In genomic region chr4:11623726-11624037, GRCh38 we compare ENCODE assay signal across 9 cellular contexts.
DNase-seq lines count a peak whose midpoint lies in the region; ATAC-seq and TF ChIP-seq lines count a peak whose summit lies in the region.
"Had no signal": no experiment of that assay in that cellular context is flagged by ENCODE, and none has a peak within 500 bp of the region (broad histone marks: within the 10 kb centered on the region; RNA-seq: fewer than 3 reads in every experiment).

No MANE protein-coding gene starts in this region.

- H3K4me3 ChIP-seq in GM06990 (replicated peaks; ENCODE audit: low read depth, low read length), result no peak overlapping the region

- no peaks in the 10 kb centered on the region for H3K36me3 Mint-ChIP-seq in activated CD4-positive, alpha-beta memory T cell treated with anti-CD3 and anti-CD28 coated beads, Interleukin-2, amount 10 ng/mL, durations not matched to agents 7 days and 5 days (ENCODE audit: low read depth)
- H3K36me3 Mint-ChIP-seq: T-cell had no signal

- CTCF ChIA-PET in activated CD4-positive, alpha-beta memory T cell treated with anti-CD3 and anti-CD28 coated beads, Interleukin-2, amount 10 ng/mL, durations not matched to agents 7 days and 5 days (lab: Charles Lee), result no interaction called here

- no peak for ATAC-seq in GM18873 (IDR thresholded peaks at IDR 0.05; ENCODE audit: low FRiP score, unreplicated experiment)
- ATAC-seq: T-cell had no signal

- H3K27me3 Mint-ChIP-seq in activated CD4-positive, alpha-beta memory T cell treated with anti-CD3 and anti-CD28 coated beads, Interleukin-2, amount 10 ng/mL, durations not matched to agents 7 days and 5 days, result no peaks in the 10 kb centered on the region
- H3K27me3 Mint-ChIP-seq: T-cell had no signal

- DNase-seq in GM06990 (ENCODE audit: extremely low read depth, insufficient read length), result no peak
- peak; percentile 23 for DNase-seq in M059J (ENCODE audit: low read depth)
- peak; percentile 9 for DNase-seq in cerebellum (ENCODE audit: low spot score)
- DNase-seq in medulla oblongata (ENCODE audit: extremely low spot score), result peak; percentile 31
- no peak for DNase-seq in activated CD4-positive, alpha-beta memory T cell treated with anti-CD3 and anti-CD28 coated beads, Interleukin-2, amount 10 ng/mL, durations not matched to agents 7 days and 5 days
- DNase-seq in NK-92 (lab: John Stamatoyannopoulos, UW; ENCODE audit: unreplicated experiment), result no peak
- no peak for DNase-seq in globus pallidus (ENCODE audit: low spot score)

- H3K36me3 ChIP-seq in GM06990 (ENCODE audit: control insufficient read depth, insufficient read depth, low read length), result no peaks in the 10 kb centered on the region

- peak; percentile 42 for TF ChIP-seq CTCF in GM06990 (IDR thresholded peaks at IDR 0.05; ENCODE audit: insufficient read depth, low read length, poor library complexity, severe bottlenecking)

- H3K4me3 Mint-ChIP-seq in activated CD4-positive, alpha-beta memory T cell treated with anti-CD3 and anti-CD28 coated beads, Interleukin-2, amount 10 ng/mL, durations not matched to agents 7 days and 5 days, result no peak overlapping the region
- H3K4me3 Mint-ChIP-seq: T-cell had no signal

- POLR2A ChIA-PET in activated CD4-positive, alpha-beta memory T cell treated with anti-CD3 and anti-CD28 coated beads, Interleukin-2, amount 10 ng/mL, durations not matched to agents 7 days and 5 days (lab: Charles Lee), result no interaction called here

- no peaks in the 10 kb centered on the region for H3K9me3 Mint-ChIP-seq in activated CD4-positive, alpha-beta memory T cell treated with anti-CD3 and anti-CD28 coated beads, Interleukin-2, amount 10 ng/mL, durations not matched to agents 7 days and 5 days
- H3K9me3 Mint-ChIP-seq: T-cell had no signal

- H3K4me1 Mint-ChIP-seq in activated CD4-positive, alpha-beta memory T cell treated with anti-CD3 and anti-CD28 coated beads, Interleukin-2, amount 10 ng/mL, durations not matched to agents 7 days and 5 days, result no peaks in the 10 kb centered on the region
- H3K4me1 Mint-ChIP-seq: T-cell had no signal

- H3K27me3 ChIP-seq in GM06990 (replicated peaks; ENCODE audit: control insufficient read depth, insufficient read depth, low read length), result no peaks in the 10 kb centered on the region

- no peak overlapping the region for H3K27ac Mint-ChIP-seq in activated CD4-positive, alpha-beta memory T cell treated with anti-CD3 and anti-CD28 coated beads, Interleukin-2, amount 10 ng/mL, durations not matched to agents 7 days and 5 days
- H3K27ac Mint-ChIP-seq: T-cell had no signal

Comparison
In these comparisons a context has a peak if more than half of its experiments do, and no peak if none do; other contexts are left out.
1. DNase-seq: peak in M059J (single experiment), cerebellum (single experiment) and medulla oblongata (single experiment); none in GM06990 (single experiment), activated CD4-positive, alpha-beta memory T cell treated with anti-CD3 and anti-CD28 coated beads, Interleukin-2, amount 10 ng/mL, durations not matched to agents 7 days and 5 days (single experiment), NK-92 (single experiment) and globus pallidus (single experiment).